In the genomic region with DNA sequence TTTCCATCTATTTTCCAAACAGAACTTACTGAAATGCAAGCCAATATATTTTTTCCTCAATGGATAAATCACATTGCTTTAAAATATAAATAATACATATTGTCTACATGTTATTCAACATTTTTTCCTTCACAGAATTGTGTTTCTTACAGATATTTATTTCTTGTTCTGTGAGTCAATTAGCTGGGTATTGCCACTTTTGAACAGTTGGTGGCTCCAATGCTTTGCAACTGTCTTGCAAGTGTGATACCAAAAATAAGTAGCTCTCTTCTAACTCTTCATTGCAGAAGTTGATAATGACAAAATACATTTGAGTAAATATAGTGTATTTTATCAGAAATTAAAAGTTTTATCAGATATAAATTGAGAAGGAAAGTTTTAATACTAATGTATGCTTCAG, we compare ENCODE assay signal across 10 cellular contexts. TPM values are rescaled to one million over a fixed set of nuclear protein-coding genes. Genes with fewer than 3 reads are reported as not detected.
DNase-seq lines count a peak whose midpoint lies in the region; ATAC-seq and TF ChIP-seq lines count a peak whose summit lies in the region.
"Had no signal": no experiment of that assay in that cellular context is flagged by ENCODE, and none has a peak within 500 bp of the region (broad histone marks: within the 10 kb centered on the region; RNA-seq: fewer than 3 reads in every experiment).

No MANE protein-coding gene starts in this region.

- no peaks in the 10 kb centered on the region for H3K36me3 Mint-ChIP-seq in activated CD4-positive, alpha-beta T cell treated with anti-CD3 and anti-CD28 coated beads for 36 hours (ENCODE audit: low read depth)

- TF ChIP-seq POLR2A in upper lobe of left lung (IDR thresholded peaks at IDR 0.05): no peak

- H3K4me1 ChIP-seq in cardiac muscle cell (ENCODE audit: low read depth) (no peaks in the 10 kb centered on the region), OCI-LY7 (ENCODE audit: insufficient read depth, low read length, poor library complexity, severe bottlenecking) (no peaks in the 10 kb centered on the region), upper lobe of left lung (no peaks in the 10 kb centered on the region)

- no TSS peak for BruUV-seq in OCI-LY7 (replicated peaks; lab: Mats Ljungman, UMichigan)

- H3K9me3 ChIP-seq in cardiac muscle cell (ENCODE audit: low read depth) (no peaks in the 10 kb centered on the region), OCI-LY7 (ENCODE audit: low read length) (peaks cover 5% of the 10 kb centered on the region; the same call in 1 of the 2 replicates), upper lobe of left lung (no peaks in the 10 kb centered on the region)

- ATAC-seq in Right ventricle myocardium inferior (no peak), upper lobe of left lung (ENCODE audit: low FRiP score in 2 of 2) (no peak), HG02610 (IDR thresholded peaks at IDR 0.05; ENCODE audit: unreplicated experiment) (no peak)
- ATAC-seq in activated CD4-positive, alpha-beta T cell treated with anti-CD3 and anti-CD28 coated beads for 36 hours: no peak

- 0 out of 2 replicates have a peak, but pooled peaks cover 5% of the 10 kb centered on the region for H4K20me1 ChIP-seq in OCI-LY7 (ENCODE audit: insufficient read depth, low read length)

- H3K4me3 Mint-ChIP-seq in activated CD4-positive, alpha-beta T cell treated with anti-CD3 and anti-CD28 coated beads for 36 hours: no peak overlapping the region

- H3K36me3 ChIP-seq in cardiac muscle cell (no peaks in the 10 kb centered on the region), OCI-LY7 (ENCODE audit: insufficient read depth, low read length) (no peaks in the 10 kb centered on the region), upper lobe of left lung (no peaks in the 10 kb centered on the region)

- H3K27me3 Mint-ChIP-seq in activated CD4-positive, alpha-beta T cell treated with anti-CD3 and anti-CD28 coated beads for 36 hours: peaks cover 9% of the 10 kb centered on the region

- no peaks in the 10 kb centered on the region for H3K9me3 Mint-ChIP-seq in activated CD4-positive, alpha-beta T cell treated with anti-CD3 and anti-CD28 coated beads for 36 hours (ENCODE audit: low read depth)

- no peak overlapping the region for H3K27ac Mint-ChIP-seq in activated CD4-positive, alpha-beta T cell treated with anti-CD3 and anti-CD28 coated beads for 36 hours

- no peaks in the 10 kb centered on the region for H3K79me2 ChIP-seq in OCI-LY7 (ENCODE audit: insufficient read depth, low read depth, low read length)

- POLR2A ChIA-PET in OCI-LY7 (lab: Charles Lee): interaction anchor here (0.6 to 4.6 kb wide), 13 partner anchors 9 to 271 kb away, joined by 3 to 17 read pairs (median 4); no protein-coding TSS in a partner anchor
- POLR2A ChIA-PET in activated CD4-positive, alpha-beta T cell treated with anti-CD3 and anti-CD28 coated beads for 36 hours (lab: Charles Lee): no interaction called here

- intact Hi-C loops in Right ventricle myocardium inferior (cut with DNase I): loop anchor here (5.0 kb wide), 2 partner anchors 341 to 401 kb away; no protein-coding TSS in a partner anchor
- intact Hi-C loops in OCI-LY7 (cut with micrococcal nuclease; ENCODE audit: unreplicated experiment): no loop called here
- intact Hi-C loops in activated CD4-positive, alpha-beta T cell treated with anti-CD3 and anti-CD28 coated beads for 36 hours (cut with DNase I, micrococcal nuclease): no loop called here

- H3K27ac ChIP-seq in cardiac muscle cell (no peak overlapping the region), OCI-LY7 (ENCODE audit: low read depth, low read length, poor library complexity, severe bottlenecking) (no peak overlapping the region), upper lobe of left lung (no peak overlapping the region)

- H3K27me3 ChIP-seq in cardiac muscle cell (no peaks in the 10 kb centered on the region), upper lobe of left lung (no peaks in the 10 kb centered on the region)

- H3K4me2 ChIP-seq in OCI-LY7 (ENCODE audit: low read length): no peak overlapping the region

- no peak overlapping the region for H2AFZ ChIP-seq in OCI-LY7 (ENCODE audit: low read length)

- peaks cover 6% of the 10 kb centered on the region for H3K4me1 Mint-ChIP-seq in activated CD4-positive, alpha-beta T cell treated with anti-CD3 and anti-CD28 coated beads for 36 hours

- TF ChIP-seq CTCF in cardiac muscle cell (IDR thresholded peaks at IDR 0.05; ENCODE audit: low read depth, low read length) (peak; percentile 45), OCI-LY7 (conservative IDR thresholded peaks at IDR 0.05; ENCODE audit: low read length) (no peak), foreskin fibroblast (IDR thresholded peaks at IDR 0.05; ENCODE audit: low read depth, low read length) (peak; percentile 5), upper lobe of left lung (IDR thresholded peaks at IDR 0.05) (peak in 4 of 6 experiments; percentile 13 to 43 (median 20))

- peaks cover 5% of the 10 kb centered on the region; the same call in 1 of the 2 replicates for H3K9me2 ChIP-seq in OCI-LY7 (ENCODE audit: insufficient read depth, low read length)

- CTCF ChIA-PET in OCI-LY7 (lab: Charles Lee; ENCODE audit: unreplicated experiment): interaction anchor here (0.5 to 1.7 kb wide), 2 partner anchors 25 to 168 kb away, joined by 3 to 5 read pairs; no protein-coding TSS in a partner anchor
- CTCF ChIA-PET in activated CD4-positive, alpha-beta T cell treated with anti-CD3 and anti-CD28 coated beads for 36 hours (lab: Charles Lee): interaction anchor here (0.5 to 1.1 kb wide), 2 partner anchors 9 to 196 kb away, joined by 3 to 6 read pairs; no protein-coding TSS in a partner anchor

- no peak for TF ChIP-seq EP300 in upper lobe of left lung (IDR thresholded peaks at IDR 0.05)

- H3K4me3 ChIP-seq in cardiac muscle cell (no peak overlapping the region), OCI-LY7 (ENCODE audit: low read depth, low read length, poor library complexity, severe bottlenecking) (no peak overlapping the region), foreskin fibroblast (ENCODE audit: low read depth in 1 of 2, low read length in 2 of 2) (no peak overlapping the region), upper lobe of left lung (no peak overlapping the region)

- DNase-seq in cardiac muscle cell (ENCODE audit: low read depth in 1 of 2, low spot score in 1 of 2) (peak; percentile 36 to 40), Right ventricle myocardium inferior (ENCODE audit: missing footprints) (no peak), OCI-LY7 (ENCODE audit: low spot score) (peak; percentile 65), foreskin fibroblast (no peak), upper lobe of left lung (no peak), ureter (ENCODE audit: low spot score) (no peak)
- DNase-seq in activated CD4-positive, alpha-beta T cell treated with anti-CD3 and anti-CD28 coated beads for 36 hours: no peak
- DNase-seq: activated CD4-positive, alpha-beta T cell treated with anti-CD3 and anti-CD28 coated beads for 48 hours; EL had no signal

RNA-seq across cellular contexts. Expression of a gene that starts 17.1 kb away (rescaled TPM):
- total RNA-seq in cardiac muscle cell: 2.7 and 3.3 TPM in 2 replicates
- 0.97 and 3.6 TPM in 2 replicates for polyA plus RNA-seq in cardiac muscle cell
- 1.8 TPM for total RNA-seq in Right ventricle myocardium inferior
- 1.7 and 2.4 TPM in 2 replicates for total RNA-seq in OCI-LY7 (2014; rRNA removed; shearing (Covaris generic))
- not detected in 2 replicates for total RNA-seq in OCI-LY7 (2022)
- 10 to 100 TPM in 4 of 6 donors, 1 to 10 TPM in 2; 7.6 to 51.4 (median 12.8) TPM for total RNA-seq in upper lobe of left lung
- total RNA-seq in ureter: 0.39 TPM
- under 1 TPM; 0.63 to 0.66 TPM for total RNA-seq in activated CD4-positive, alpha-beta T cell treated with anti-CD3 and anti-CD28 coated beads for 36 hours

RNA-seq across cellular contexts. Expression of a gene that starts 33.9 kb away (rescaled TPM):
- total RNA-seq in cardiac muscle cell: 3.4 and 13.1 TPM in 2 replicates
- polyA plus RNA-seq in cardiac muscle cell: 1.5 and 3.1 TPM in 2 replicates
- total RNA-seq in Right ventricle myocardium inferior: 0.81 TPM
- 175 and 242 TPM in 2 replicates for total RNA-seq in OCI-LY7 (2014; rRNA removed; shearing (Covaris generic))
- 199 and 229 TPM in 2 replicates for total RNA-seq in OCI-LY7 (2022)
- total RNA-seq in upper lobe of left lung: 1 to 10 TPM in 5 of 6 donors, not detected in 1; 3.1 to 4.5 (median 4.2) TPM
- 4.2 TPM for total RNA-seq in ureter
- 10 to 100 TPM; 13.8 to 26.7 TPM for total RNA-seq in activated CD4-positive, alpha-beta T cell treated with anti-CD3 and anti-CD28 coated beads for 36 hours

Comparison
In these comparisons a context has a peak if more than half of its experiments do, and no peak if none do; other contexts are left out.
1. DNase-seq: peak in cardiac muscle cell (2 of 2) and OCI-LY7 (single experiment); none in Right ventricle myocardium inferior (single experiment), foreskin fibroblast (0 of 2), upper lobe of left lung (0 of 2), ureter (single experiment) and activated CD4-positive, alpha-beta T cell treated with anti-CD3 and anti-CD28 coated beads for 36 hours (single experiment).
2. RNA of a gene that starts 33.9 kb away (total RNA-seq): 175 to 242 TPM in OCI-LY7; 13.8 to 26.7 TPM in activated CD4-positive, alpha-beta T cell treated with anti-CD3 and anti-CD28 coated beads for 36 hours, 3.4 to 13.1 TPM in cardiac muscle cell, 3.1 to 4.5 TPM in upper lobe of left lung, 4.2 TPM in ureter (single experiment) and 0.81 TPM in Right ventricle myocardium inferior (single experiment); every median in the first group is over 4 times any median in the second.